ENCODE assay signal across 11 cellular contexts in the genomic region with DNA sequence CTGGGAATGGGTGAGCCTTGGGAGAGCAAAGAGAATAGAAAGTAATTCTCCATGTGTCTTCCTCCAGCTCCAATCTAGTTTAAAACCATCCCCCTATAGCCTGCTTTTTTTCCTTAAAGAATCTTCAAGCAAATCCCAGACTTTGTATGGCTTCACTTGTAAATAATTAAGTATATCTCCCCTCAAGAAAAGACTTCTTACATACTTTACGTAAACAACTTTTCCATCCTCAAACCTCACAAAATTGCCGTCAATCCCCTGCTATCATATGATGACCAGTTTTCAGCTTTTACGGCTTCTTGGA.
A peak's percentile ranks its signal among the peaks of the same experiment; 100 is the strongest.
DNase-seq lines count a peak whose midpoint lies in the region; ATAC-seq and TF ChIP-seq lines count a peak whose summit lies in the region.
"Had no signal": no experiment of that assay in that cellular context is flagged by ENCODE, and none has a peak within 500 bp of the region (broad histone marks: within the 10 kb centered on the region; RNA-seq: fewer than 3 reads in every experiment).

No MANE protein-coding gene starts in this region.

- H3K4me1 Mint-ChIP-seq in HFFc6 (ENCODE audit: low read depth), result no peaks in the 10 kb centered on the region
- H3K4me1 Mint-ChIP-seq in endothelial cell (ENCODE audit: unreplicated experiment), result peaks cover 21% of the 10 kb centered on the region
- H3K4me1 Mint-ChIP-seq in type B pancreatic cell (ENCODE audit: unreplicated experiment), result peaks cover 13% of the 10 kb centered on the region
- H3K4me1 Mint-ChIP-seq: B cell; CD4-positive, alpha-beta memory T cell had no signal

- ATAC-seq in HG03196 (IDR thresholded peaks at IDR 0.05; ENCODE audit: unreplicated experiment), result no peak

- H3K27ac ChIP-seq in RWPE1, result no peak overlapping the region
- H3K27ac ChIP-seq in SK-N-SH (ENCODE audit: low read depth in 2 of 2, low read length in 1 of 2), result no peak overlapping the region
- H3K27ac ChIP-seq: SK-N-MC had no signal

- H3K4me2 ChIP-seq in SK-N-SH, result no peak overlapping the region

- peaks cover 0 to 11% of the 10 kb centered on the region in 2 experiments; a peak in 1 of 4 replicates for H3K4me1 ChIP-seq in SK-N-SH (ENCODE audit: control insufficient read depth in 1 of 2, insufficient read depth in 2 of 2, low read depth in 1 of 2, low read length in 1 of 2)

- H3K36me3 Mint-ChIP-seq in HFFc6 (ENCODE audit: low read depth) (no peaks in the 10 kb centered on the region), endothelial cell (ENCODE audit: low read depth, unreplicated experiment) (no peaks in the 10 kb centered on the region), type B pancreatic cell (no peaks in the 10 kb centered on the region)
- H3K36me3 Mint-ChIP-seq: CD4-positive, alpha-beta memory T cell had no signal

- no peak overlapping the region for H2AFZ ChIP-seq in SK-N-SH (ENCODE audit: low read depth)

- H3K9ac ChIP-seq in SK-N-SH, result no peak overlapping the region

- TF ChIP-seq RAD21 in SK-N-SH (IDR thresholded peaks at IDR 0.05; ENCODE audit: low read length), result no peak

- no peak overlapping the region; a peak in 1 of 4 replicates for H3K4me3 ChIP-seq in SK-N-SH (ENCODE audit: low read depth in 2 of 2, low read length in 1 of 2)
- H3K4me3 ChIP-seq: SK-N-MC had no signal

- H3K27me3 Mint-ChIP-seq in HFFc6 (ENCODE audit: insufficient read depth) (peaks cover 8% of the 10 kb centered on the region), endothelial cell (ENCODE audit: unreplicated experiment) (peaks cover 2% of the 10 kb centered on the region), type B pancreatic cell (peaks cover 46% of the 10 kb centered on the region)

- DNase-seq in HFFc6, result no peak
- no peak for DNase-seq in RWPE1 (ENCODE audit: low spot score)
- DNase-seq in endothelial cell (ENCODE audit: low spot score), result no peak
- DNase-seq in type B pancreatic cell (ENCODE audit: extremely low spot score, unreplicated experiment), result no peak
- no peak for DNase-seq in SK-N-SH
- no peak for DNase-seq in RPMI8226
- DNase-seq: CD4-positive, alpha-beta memory T cell; NK-92 treated with Interleukin-12 subunit alpha and Interleukin-12 subunit beta, amount 100 ng/mL, for 24 hours had no signal

- TF ChIP-seq CTCF in HFFc6 (IDR thresholded peaks at IDR 0.05) (peak; percentile 57), RWPE1 (conservative IDR thresholded peaks at IDR 0.05; ENCODE audit: low read depth) (peak; percentile 56), endothelial cell (IDR thresholded peaks at IDR 0.05; ENCODE audit: unreplicated experiment) (peak; percentile 48), type B pancreatic cell (conservative IDR thresholded peaks at IDR 0.05) (peak; percentile 6), SK-N-SH (IDR thresholded peaks at IDR 0.05) (no peak; the same call in 1 of the 2 replicates)

- no peaks in the 10 kb centered on the region for H3K36me3 ChIP-seq in SK-N-SH (replicated peaks in 1 of 2; ENCODE audit: control insufficient read depth in 1 of 2, insufficient read depth in 2 of 2, low read length in 1 of 2)

- TF ChIP-seq EP300 in SK-N-SH (IDR thresholded peaks at IDR 0.05; ENCODE audit: borderline replicate concordance in 1 of 2, low read depth in 1 of 2, low read length in 1 of 2), result no peak

- POLR2A ChIA-PET in RWPE1 (lab: Yijun Ruan, JAX; ENCODE audit: low non-redundant PET) (no interaction called here), SK-N-SH (lab: Yijun Ruan, JAX) (no interaction called here)

- no peaks in the 10 kb centered on the region for H3K79me2 ChIP-seq in SK-N-SH (ENCODE audit: insufficient read depth)

- H3K9me3 Mint-ChIP-seq in HFFc6, result no peaks in the 10 kb centered on the region
- H3K9me3 Mint-ChIP-seq in endothelial cell (ENCODE audit: unreplicated experiment), result no peaks in the 10 kb centered on the region
- no peaks in the 10 kb centered on the region for H3K9me3 Mint-ChIP-seq in type B pancreatic cell

- no peaks in the 10 kb centered on the region for H4K20me1 ChIP-seq in SK-N-SH (ENCODE audit: insufficient read depth)

- no peak overlapping the region for H3K27ac Mint-ChIP-seq in HFFc6
- H3K27ac Mint-ChIP-seq in endothelial cell (ENCODE audit: unreplicated experiment), result no peak overlapping the region
- H3K27ac Mint-ChIP-seq in type B pancreatic cell, result no peak overlapping the region
- H3K27ac Mint-ChIP-seq: B cell; CD4-positive, alpha-beta memory T cell had no signal

- H3K4me3 Mint-ChIP-seq in HFFc6, result no peak overlapping the region
- H3K4me3 Mint-ChIP-seq in endothelial cell (ENCODE audit: unreplicated experiment), result no peak overlapping the region
- no peak overlapping the region for H3K4me3 Mint-ChIP-seq in type B pancreatic cell
- H3K4me3 Mint-ChIP-seq: B cell; CD4-positive, alpha-beta memory T cell had no signal

- no peaks in the 10 kb centered on the region for H3F3A ChIP-seq in SK-N-SH (replicated peaks; ENCODE audit: insufficient read depth)

- no peaks in the 10 kb centered on the region for H3K9me3 ChIP-seq in SK-N-SH

- H3K9me2 ChIP-seq in SK-N-SH, result no peaks in the 10 kb centered on the region

- H3K27me3 ChIP-seq in SK-N-SH (ENCODE audit: insufficient read depth), result no peaks in the 10 kb centered on the region

- CTCF ChIA-PET in RWPE1 (lab: Yijun Ruan, JAX) (interaction anchor here (0.6 to 3.3 kb wide), 5 partner anchors 10 to 224 kb away, joined by 3 to 14 read pairs (median 4); no protein-coding TSS in a partner anchor), SK-N-SH (lab: Yijun Ruan, JAX) (interaction anchor here (0.5 to 8.7 kb wide), 11 partner anchors 9 to 864 kb away, joined by 3 to 155 read pairs (median 3); no protein-coding TSS in a partner anchor)

- WGBS in SK-N-SH (ENCODE audit: low lambda C conversion rate), result 60% methylated on average over 3 of the region's 3 CpGs

TF ChIP-seq in SK-N-SH, 30 proteins besides CTCF, POLR2A, EP300 and RAD21 (continues in another document):
- TF ChIP-seq ELF1 (IDR thresholded peaks at IDR 0.05), result no peak
- TF ChIP-seq RCOR1 (IDR thresholded peaks at IDR 0.05; ENCODE audit: low read length), result no peak
- no peak for TF ChIP-seq TCF12 (IDR thresholded peaks at IDR 0.05)
- TF ChIP-seq, protein P1, sequence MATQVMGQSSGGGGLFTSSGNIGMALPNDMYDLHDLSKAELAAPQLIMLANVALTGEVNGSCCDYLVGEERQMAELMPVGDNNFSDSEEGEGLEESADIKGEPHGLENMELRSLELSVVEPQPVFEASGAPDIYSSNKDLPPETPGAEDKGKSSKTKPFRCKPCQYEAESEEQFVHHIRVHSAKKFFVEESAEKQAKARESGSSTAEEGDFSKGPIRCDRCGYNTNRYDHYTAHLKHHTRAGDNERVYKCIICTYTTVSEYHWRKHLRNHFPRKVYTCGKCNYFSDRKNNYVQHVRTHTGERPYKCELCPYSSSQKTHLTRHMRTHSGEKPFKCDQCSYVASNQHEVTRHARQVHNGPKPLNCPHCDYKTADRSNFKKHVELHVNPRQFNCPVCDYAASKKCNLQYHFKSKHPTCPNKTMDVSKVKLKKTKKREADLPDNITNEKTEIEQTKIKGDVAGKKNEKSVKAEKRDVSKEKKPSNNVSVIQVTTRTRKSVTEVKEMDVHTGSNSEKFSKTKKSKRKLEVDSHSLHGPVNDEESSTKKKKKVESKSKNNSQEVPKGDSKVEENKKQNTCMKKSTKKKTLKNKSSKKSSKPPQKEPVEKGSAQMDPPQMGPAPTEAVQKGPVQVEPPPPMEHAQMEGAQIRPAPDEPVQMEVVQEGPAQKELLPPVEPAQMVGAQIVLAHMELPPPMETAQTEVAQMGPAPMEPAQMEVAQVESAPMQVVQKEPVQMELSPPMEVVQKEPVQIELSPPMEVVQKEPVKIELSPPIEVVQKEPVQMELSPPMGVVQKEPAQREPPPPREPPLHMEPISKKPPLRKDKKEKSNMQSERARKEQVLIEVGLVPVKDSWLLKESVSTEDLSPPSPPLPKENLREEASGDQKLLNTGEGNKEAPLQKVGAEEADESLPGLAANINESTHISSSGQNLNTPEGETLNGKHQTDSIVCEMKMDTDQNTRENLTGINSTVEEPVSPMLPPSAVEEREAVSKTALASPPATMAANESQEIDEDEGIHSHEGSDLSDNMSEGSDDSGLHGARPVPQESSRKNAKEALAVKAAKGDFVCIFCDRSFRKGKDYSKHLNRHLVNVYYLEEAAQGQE (IDR thresholded peaks at IDR 0.05; ENCODE audit: low read depth, low read length), result no peak
- no peak for TF ChIP-seq FOXJ3 (CRISPR knock-in tag; IDR thresholded peaks at IDR 0.05)
- TF ChIP-seq YY1 (IDR thresholded peaks at IDR 0.05; ENCODE audit: low read depth), result no peak
- TF ChIP-seq, protein P2, sequence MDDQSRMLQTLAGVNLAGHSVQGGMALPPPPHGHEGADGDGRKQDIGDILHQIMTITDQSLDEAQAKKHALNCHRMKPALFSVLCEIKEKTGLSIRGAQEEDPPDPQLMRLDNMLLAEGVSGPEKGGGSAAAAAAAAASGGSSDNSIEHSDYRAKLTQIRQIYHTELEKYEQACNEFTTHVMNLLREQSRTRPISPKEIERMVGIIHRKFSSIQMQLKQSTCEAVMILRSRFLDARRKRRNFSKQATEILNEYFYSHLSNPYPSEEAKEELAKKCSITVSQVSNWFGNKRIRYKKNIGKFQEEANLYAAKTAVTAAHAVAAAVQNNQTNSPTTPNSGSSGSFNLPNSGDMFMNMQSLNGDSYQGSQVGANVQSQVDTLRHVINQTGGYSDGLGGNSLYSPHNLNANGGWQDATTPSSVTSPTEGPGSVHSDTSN (IDR thresholded peaks at IDR 0.05), result no peak
- TF ChIP-seq, protein P3, sequence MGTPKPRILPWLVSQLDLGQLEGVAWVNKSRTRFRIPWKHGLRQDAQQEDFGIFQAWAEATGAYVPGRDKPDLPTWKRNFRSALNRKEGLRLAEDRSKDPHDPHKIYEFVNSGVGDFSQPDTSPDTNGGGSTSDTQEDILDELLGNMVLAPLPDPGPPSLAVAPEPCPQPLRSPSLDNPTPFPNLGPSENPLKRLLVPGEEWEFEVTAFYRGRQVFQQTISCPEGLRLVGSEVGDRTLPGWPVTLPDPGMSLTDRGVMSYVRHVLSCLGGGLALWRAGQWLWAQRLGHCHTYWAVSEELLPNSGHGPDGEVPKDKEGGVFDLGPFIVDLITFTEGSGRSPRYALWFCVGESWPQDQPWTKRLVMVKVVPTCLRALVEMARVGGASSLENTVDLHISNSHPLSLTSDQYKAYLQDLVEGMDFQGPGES (IDR thresholded peaks at IDR 0.05; ENCODE audit: low read depth, low read length), result no peak
- TF ChIP-seq, protein P4, sequence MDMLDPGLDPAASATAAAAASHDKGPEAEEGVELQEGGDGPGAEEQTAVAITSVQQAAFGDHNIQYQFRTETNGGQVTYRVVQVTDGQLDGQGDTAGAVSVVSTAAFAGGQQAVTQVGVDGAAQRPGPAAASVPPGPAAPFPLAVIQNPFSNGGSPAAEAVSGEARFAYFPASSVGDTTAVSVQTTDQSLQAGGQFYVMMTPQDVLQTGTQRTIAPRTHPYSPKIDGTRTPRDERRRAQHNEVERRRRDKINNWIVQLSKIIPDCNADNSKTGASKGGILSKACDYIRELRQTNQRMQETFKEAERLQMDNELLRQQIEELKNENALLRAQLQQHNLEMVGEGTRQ (IDR thresholded peaks at IDR 0.05; ENCODE audit: borderline replicate concordance, low read depth, low read length), result no peak
- TF ChIP-seq JUND (IDR thresholded peaks at IDR 0.05), result no peak
- TF ChIP-seq TAF1 (IDR thresholded peaks at IDR 0.05; ENCODE audit: borderline replicate concordance, low read depth, low read length), result no peak
